Comparison of ENCODE assay signal across 20 cellular contexts in genomic region chr1:174719194-174719593, GRCh38.
DNase-seq lines count a peak whose midpoint lies in the region; ATAC-seq, FAIRE-seq and TF ChIP-seq lines count a peak whose summit lies in the region.
"Had no signal": no experiment of that assay in that cellular context is flagged by ENCODE, and none has a peak within 500 bp of the region (broad histone marks: within the 10 kb centered on the region; RNA-seq: fewer than 3 reads in every experiment).

No MANE protein-coding gene starts in this region.

- H3K27me3 ChIP-seq in liver (ENCODE audit: control insufficient read depth in 4 of 4, insufficient read depth in 4 of 4, low read length in 3 of 4) (no peaks in the 10 kb centered on the region), body of pancreas (no peaks in the 10 kb centered on the region)

- no peak overlapping the region for H3K4me3 Mint-ChIP-seq in activated CD4-positive, alpha-beta memory T cell treated with anti-CD3 and anti-CD28 coated beads, Interleukin-2, amount 10 ng/mL, durations not matched to agents 7 days and 5 days
- H3K4me3 Mint-ChIP-seq: CD4-positive, alpha-beta T cell; GM23338; HFFc6 had no signal

- H3K9me3 ChIP-seq in liver (ENCODE audit: control insufficient read depth in 4 of 4, low read length in 3 of 4) (no peaks in the 10 kb centered on the region), body of pancreas (no peaks in the 10 kb centered on the region)
- H3K9me3 ChIP-seq: Caco-2 had no signal

- WGBS in liver, result 36% methylated on average over 2 of the region's 2 CpGs
- WGBS in body of pancreas, 2 donors, result 35% methylated on average over 2 of the region's 2 CpGs

- no peak overlapping the region for H3K9ac ChIP-seq in liver (ENCODE audit: low read depth in 1 of 2, low read length in 2 of 2)

- H3K27ac ChIP-seq in liver (ENCODE audit: low read depth in 1 of 2, low read length in 2 of 2), result no peak overlapping the region
- H3K27ac ChIP-seq in body of pancreas, result no peak overlapping the region
- H3K27ac ChIP-seq: A549, C4-2B had no signal

- TF ChIP-seq POLR2A in body of pancreas (IDR thresholded peaks at IDR 0.05), result no peak

- POLR2A ChIA-PET in activated CD4-positive, alpha-beta memory T cell treated with anti-CD3 and anti-CD28 coated beads, Interleukin-2, amount 10 ng/mL, durations not matched to agents 7 days and 5 days (lab: Charles Lee), result no interaction called here

- no peak for ATAC-seq in body of pancreas
- ATAC-seq: A549, GM23338, HCT116 had no signal

- intact Hi-C loops in body of pancreas (cut with DNase I), result no loop called here

- TF ChIP-seq RAD21 in liver (IDR thresholded peaks at IDR 0.05), result peak in 1 of 2 donors; percentile 5

- no peaks in the 10 kb centered on the region for H3K27me3 Mint-ChIP-seq in activated CD4-positive, alpha-beta memory T cell treated with anti-CD3 and anti-CD28 coated beads, Interleukin-2, amount 10 ng/mL, durations not matched to agents 7 days and 5 days
- H3K27me3 Mint-ChIP-seq: CD4-positive, alpha-beta T cell had no signal

- H3K4me1 ChIP-seq in liver (ENCODE audit: control insufficient read depth in 4 of 4, insufficient read depth in 4 of 4, low read length in 3 of 4) (peaks cover 0 to 10% (median 2%) of the 10 kb centered on the region in 4 donors), body of pancreas (no peaks in the 10 kb centered on the region)
- H3K4me1 ChIP-seq: A549, Caco-2 had no signal

- peak; percentile 68 for FAIRE-seq in TTC549 (lab: Jason Lieb, UNC)
- peak; percentile 21 for FAIRE-seq in endometrium (lab: Jason Lieb, UNC)
- FAIRE-seq: A549, D721Med, GM12892, GM18507, HTR-8/SVneo had no signal

- H3K27ac Mint-ChIP-seq in activated CD4-positive, alpha-beta memory T cell treated with anti-CD3 and anti-CD28 coated beads, Interleukin-2, amount 10 ng/mL, durations not matched to agents 7 days and 5 days, result no peak overlapping the region
- H3K27ac Mint-ChIP-seq: CD4-positive, alpha-beta T cell; GM23338; HFFc6 had no signal

- TF ChIP-seq CTCF in liver (IDR thresholded peaks at IDR 0.05; ENCODE audit: low read depth, low read length, missing input control), result no peak
- TF ChIP-seq CTCF in body of pancreas (IDR thresholded peaks at IDR 0.05), result no peak

- no peaks in the 10 kb centered on the region for H3K4me1 Mint-ChIP-seq in activated CD4-positive, alpha-beta memory T cell treated with anti-CD3 and anti-CD28 coated beads, Interleukin-2, amount 10 ng/mL, durations not matched to agents 7 days and 5 days
- H3K4me1 Mint-ChIP-seq: GM23338 had no signal

- CTCF ChIA-PET in activated CD4-positive, alpha-beta memory T cell treated with anti-CD3 and anti-CD28 coated beads, Interleukin-2, amount 10 ng/mL, durations not matched to agents 7 days and 5 days (lab: Charles Lee), result interaction anchor here (0.6 kb wide), 1 partner anchor 262 kb away, joined by 5 read pairs; no protein-coding TSS in a partner anchor

- no peaks in the 10 kb centered on the region for H3K9me3 Mint-ChIP-seq in activated CD4-positive, alpha-beta memory T cell treated with anti-CD3 and anti-CD28 coated beads, Interleukin-2, amount 10 ng/mL, durations not matched to agents 7 days and 5 days
- H3K9me3 Mint-ChIP-seq: CD4-positive, alpha-beta T cell; GM23338; HFFc6 had no signal

- H3K36me3 Mint-ChIP-seq in activated CD4-positive, alpha-beta memory T cell treated with anti-CD3 and anti-CD28 coated beads, Interleukin-2, amount 10 ng/mL, durations not matched to agents 7 days and 5 days (ENCODE audit: low read depth), result no peaks in the 10 kb centered on the region

- H3K4me3 ChIP-seq in liver (ENCODE audit: low read depth in 1 of 3, low read length in 3 of 3) (no peak overlapping the region), body of pancreas (no peak overlapping the region)
- H3K4me3 ChIP-seq: A549, GM23338 had no signal

- H3K36me3 ChIP-seq in liver (ENCODE audit: control insufficient read depth in 4 of 4, insufficient read depth in 3 of 4, low read depth in 1 of 4, low read length in 3 of 4), result no peaks in the 10 kb centered on the region
- H3K36me3 ChIP-seq in body of pancreas (replicated peaks in 1 of 2; ENCODE audit: insufficient read depth in 1 of 2, low read depth in 2 of 2), result no peaks in the 10 kb centered on the region

- no peak for DNase-seq in body of pancreas
- no peak for DNase-seq in activated CD4-positive, alpha-beta memory T cell treated with anti-CD3 and anti-CD28 coated beads, Interleukin-2, amount 10 ng/mL, durations not matched to agents 7 days and 5 days
- DNase-seq in kidney tubule cell (ENCODE audit: low spot score), result no peak
- DNase-seq: AML-193; Caco-2; CD4-positive, alpha-beta T cell; GDM1; H7; HFFc6 had no signal

TF ChIP-seq in liver, 16 proteins besides CTCF, POLR2A, EP300 and RAD21:
- peak; percentile 89 for TF ChIP-seq HNF4A (conservative IDR thresholded peaks at IDR 0.05)
- TF ChIP-seq FOXA2 (IDR thresholded peaks at IDR 0.05), result peak; percentile 50
- peak in 1 of 2 donors; percentile 30 for TF ChIP-seq JUND (IDR thresholded peaks at IDR 0.05)
- TF ChIP-seq RXRA (IDR thresholded peaks at IDR 0.05), result peak; percentile 10 to 41
- TF ChIP-seq EGR1 (IDR thresholded peaks at IDR 0.05; ENCODE audit: low read depth in 2 of 2), result no peak
- peak; percentile 56 for TF ChIP-seq ZBTB33 (IDR thresholded peaks at IDR 0.05)
- no peak for TF ChIP-seq FOXA1 (IDR thresholded peaks at IDR 0.05)
- TF ChIP-seq HNF4G (IDR thresholded peaks at IDR 0.05), result peak; percentile 61
